In the genomic region with DNA sequence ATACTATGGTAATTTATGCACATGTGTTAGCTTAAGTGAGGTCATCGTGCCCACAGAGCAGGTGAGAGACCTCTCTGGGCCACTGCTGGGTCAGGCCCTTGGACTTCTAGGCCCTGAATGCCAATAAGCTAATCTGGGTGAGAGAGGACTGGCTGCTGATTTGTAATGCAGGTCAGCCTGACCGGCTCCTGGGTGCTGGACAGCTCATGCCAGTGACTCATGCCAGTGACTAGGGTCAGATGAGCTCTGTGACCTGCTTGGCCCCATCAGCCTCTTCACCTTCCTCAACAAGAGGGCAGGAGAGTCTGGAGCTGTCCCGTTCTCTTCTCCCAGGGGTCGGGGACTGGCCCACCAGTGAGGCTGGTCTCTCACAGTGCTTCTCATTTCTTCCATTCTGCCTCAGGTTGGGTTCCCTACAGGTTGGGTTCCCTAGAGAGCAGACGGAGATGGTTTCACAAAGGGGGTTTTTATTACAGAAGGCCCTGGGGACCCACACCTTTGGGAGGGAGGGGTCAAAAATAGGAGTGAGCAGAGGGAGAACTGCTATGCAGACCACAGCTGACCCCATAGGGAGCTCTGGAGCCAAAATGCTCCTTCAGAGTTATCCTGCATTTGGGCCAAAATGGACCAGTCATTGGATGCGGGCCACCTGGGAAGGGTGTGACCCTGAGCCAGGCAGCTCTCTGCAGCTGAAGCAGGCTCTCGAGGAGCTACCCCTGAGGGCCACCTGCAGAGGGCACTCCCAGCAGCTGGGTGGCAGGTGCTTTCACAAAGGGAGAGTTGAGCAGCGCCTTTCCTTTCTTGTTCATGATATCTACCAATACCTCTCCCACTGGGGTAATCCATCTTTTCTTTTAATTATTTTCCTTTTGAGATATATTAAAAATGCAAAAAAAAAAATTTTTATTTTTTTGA, we compare ENCODE assay signal across 10 cellular contexts. TPM values are rescaled to one million over a fixed set of nuclear protein-coding genes. Genes with fewer than 3 reads are reported as not detected.
DNase-seq lines count a peak whose midpoint lies in the region; ATAC-seq and TF ChIP-seq lines count a peak whose summit lies in the region.
"Had no signal": no experiment of that assay in that cellular context is flagged by ENCODE, and none has a peak within 500 bp of the region (broad histone marks: within the 10 kb centered on the region; RNA-seq: fewer than 3 reads in every experiment).

No MANE protein-coding gene starts in this region.

- H3K4me1 Mint-ChIP-seq in activated B cell treated with CpG ODN at 0.5 μM for 24 hours, result peaks cover 52% of the 10 kb centered on the region
- peaks cover 12% of the 10 kb centered on the region for H3K4me1 Mint-ChIP-seq in neural progenitor cell

- H3K27me3 ChIP-seq in MM.1S (replicated peaks; ENCODE audit: insufficient read depth, low read length) (no peaks in the 10 kb centered on the region), neural progenitor cell (peaks cover 40% of the 10 kb centered on the region)

- H3K27ac Mint-ChIP-seq in activated B cell treated with CpG ODN at 0.5 μM for 24 hours, result no peak overlapping the region
- H3K27ac Mint-ChIP-seq in neural progenitor cell, result no peak overlapping the region

- POLR2A ChIA-PET in activated B cell treated with CpG ODN at 0.5 μM for 24 hours (lab: Charles Lee), result no interaction called here

- CTCF ChIA-PET in activated B cell treated with CpG ODN at 0.5 μM for 24 hours (lab: Charles Lee), result interaction anchor here (0.5 kb wide), 1 partner anchor 625 kb away, joined by 3 read pairs; no protein-coding TSS in a partner anchor

- no peak overlapping the region for H3K4me2 ChIP-seq in MM.1S (ENCODE audit: low read depth, low read length)
- no peak overlapping the region for H3K4me2 ChIP-seq in neural progenitor cell

- H3K4me3 ChIP-seq in MM.1S (ENCODE audit: low read length), result no peak overlapping the region
- no peak overlapping the region for H3K4me3 ChIP-seq in neural progenitor cell

- ATAC-seq in activated B cell treated with CpG ODN at 0.5 μM for 24 hours (ENCODE audit: low read depth) (peak; percentile 18), HG03571 (IDR thresholded peaks at IDR 0.05; ENCODE audit: unreplicated experiment) (no peak), GM18868 (IDR thresholded peaks at IDR 0.05; ENCODE audit: unreplicated experiment) (no peak)

- no peaks in the 10 kb centered on the region for H3K4me1 ChIP-seq in MM.1S (ENCODE audit: low read length)
- H3K4me1 ChIP-seq in neural progenitor cell, result no peaks in the 10 kb centered on the region

- peak; percentile 24 for TF ChIP-seq CTCF in MM.1S (IDR thresholded peaks at IDR 0.05; ENCODE audit: low read length)
- no peak for TF ChIP-seq CTCF in activated B cell treated with CpG ODN at 0.5 μM for 24 hours (IDR thresholded peaks at IDR 0.05)
- TF ChIP-seq CTCF in neural progenitor cell (IDR thresholded peaks at IDR 0.05), result no peak

- intact Hi-C loops in activated B cell treated with CpG ODN at 0.5 μM for 24 hours (cut with micrococcal nuclease), result loop anchor here (1.0 kb wide), 1 partner anchor 46 kb away; no protein-coding TSS in a partner anchor

- DNase-seq in NCI-H1417 (lab: John Stamatoyannopoulos, UW) (peak; percentile 24 to 60 (median 56)), NCI-H1417 treated with DMSO at 0.1 percent for 48 hours (lab: John Stamatoyannopoulos, UW) (no peak), MM.1S (peak; percentile 28), activated B cell treated with CpG ODN at 0.5 μM for 24 hours (no peak), neural progenitor cell (ENCODE audit: low spot score) (peak; percentile 23)
- DNase-seq in NK-92 treated with Interleukin-12 subunit alpha and Interleukin-12 subunit beta, amount 100 ng/mL, for 24 hours (lab: John Stamatoyannopoulos, UW), result no peak

- H3K9me3 Mint-ChIP-seq in activated B cell treated with CpG ODN at 0.5 μM for 24 hours, result no peaks in the 10 kb centered on the region
- no peaks in the 10 kb centered on the region for H3K9me3 Mint-ChIP-seq in neural progenitor cell

- H3K9ac ChIP-seq in MM.1S (ENCODE audit: low read length) (no peak overlapping the region), neural progenitor cell (no peak overlapping the region)

- H4K20me1 ChIP-seq in MM.1S (ENCODE audit: insufficient read depth, low read length) (no peaks in the 10 kb centered on the region), neural progenitor cell (ENCODE audit: low read depth) (no peaks in the 10 kb centered on the region)

- H2AFZ ChIP-seq in MM.1S (ENCODE audit: low read length), result no peak overlapping the region
- no peak overlapping the region for H2AFZ ChIP-seq in neural progenitor cell (replicated peaks)

- H3K36me3 ChIP-seq in MM.1S (replicated peaks; ENCODE audit: insufficient read depth, low read length) (no peaks in the 10 kb centered on the region), neural progenitor cell (no peaks in the 10 kb centered on the region)

- no peak overlapping the region for H3K4me3 Mint-ChIP-seq in activated B cell treated with CpG ODN at 0.5 μM for 24 hours
- H3K4me3 Mint-ChIP-seq in neural progenitor cell, result no peak overlapping the region

- H3K27ac ChIP-seq in MM.1S (ENCODE audit: low read length) (no peak overlapping the region), neural progenitor cell (no peak overlapping the region)
- H3K27ac ChIP-seq: epithelial cell of prostate had no signal

- peaks cover 4% of the 10 kb centered on the region for H3K27me3 Mint-ChIP-seq in activated B cell treated with CpG ODN at 0.5 μM for 24 hours
- H3K27me3 Mint-ChIP-seq in neural progenitor cell (ENCODE audit: insufficient read depth, low read depth), result peaks cover 14% of the 10 kb centered on the region

- H3K36me3 Mint-ChIP-seq in activated B cell treated with CpG ODN at 0.5 μM for 24 hours (ENCODE audit: low read depth) (no peaks in the 10 kb centered on the region), neural progenitor cell (no peaks in the 10 kb centered on the region)

- no peaks in the 10 kb centered on the region for H3K9me2 ChIP-seq in MM.1S (replicated peaks; ENCODE audit: insufficient read depth, low read length)

- H3F3A ChIP-seq in MM.1S (ENCODE audit: insufficient read depth, low read length), result no peaks in the 10 kb centered on the region
- no peaks in the 10 kb centered on the region for H3F3A ChIP-seq in neural progenitor cell (ENCODE audit: low read depth)

- H3K9me3 ChIP-seq in MM.1S (replicated peaks; ENCODE audit: insufficient read depth, low read length), result no peaks in the 10 kb centered on the region
- H3K9me3 ChIP-seq in neural progenitor cell (ENCODE audit: low read depth), result no peaks in the 10 kb centered on the region

- H3K79me2 ChIP-seq in MM.1S (ENCODE audit: low read length), result no peaks in the 10 kb centered on the region
- no peaks in the 10 kb centered on the region for H3K79me2 ChIP-seq in neural progenitor cell (ENCODE audit: low read depth)

RNA-seq across cellular contexts. Expression of gene OXT, which starts 2.2 kb away (rescaled TPM):
- not detected in 2 replicates for total RNA-seq in activated B cell treated with CpG ODN at 0.5 μM for 24 hours
- not detected in 2 replicates for total RNA-seq in neural progenitor cell (ENCODE audit: low replicate concordance)
- total RNA-seq: skeletal muscle tissue had no signal

RNA-seq across cellular contexts. Expression of gene AVP, which starts 15.3 kb away (rescaled TPM):
- total RNA-seq in activated B cell treated with CpG ODN at 0.5 μM for 24 hours (not detected in 2 replicates), neural progenitor cell (ENCODE audit: low replicate concordance) (not detected in 2 replicates)
- total RNA-seq: skeletal muscle tissue had no signal

RNA-seq across cellular contexts. Expression of gene MRPS26, which starts 23.4 kb away (rescaled TPM):
- total RNA-seq in activated B cell treated with CpG ODN at 0.5 μM for 24 hours, result 30.6 and 34.7 TPM in 2 replicates
- 37.0 and 71.8 TPM in 2 replicates for total RNA-seq in neural progenitor cell (ENCODE audit: low replicate concordance)

RNA-seq across cellular contexts. Expression of gene GNRH2, which starts 25.8 kb away (rescaled TPM):
- total RNA-seq in activated B cell treated with CpG ODN at 0.5 μM for 24 hours (0.75 TPM in 1 of 2 replicates, not detected in the other), neural progenitor cell (ENCODE audit: low replicate concordance) (0.37 TPM in 1 of 2 replicates, not detected in the other)
- total RNA-seq: skeletal muscle tissue had no signal

Comparison
In these comparisons a context has a peak if more than half of its experiments do, and no peak if none do; other contexts are left out.
1. DNase-seq: peak in NCI-H1417 (3 of 3), MM.1S (single experiment) and neural progenitor cell (single experiment); none in NCI-H1417 treated with DMSO at 0.1 percent for 48 hours (single experiment), activated B cell treated with CpG ODN at 0.5 μM for 24 hours (single experiment) and NK-92 treated with Interleukin-12 subunit alpha and Interleukin-12 subunit beta, amount 100 ng/mL, for 24 hours (single experiment).